1 cellular context compared by ENCODE assay signal in genomic region chr7:116211913-116212596, GRCh38.
A peak's percentile ranks its signal among the peaks of the same experiment; 100 is the strongest.
TF ChIP-seq lines count a peak whose summit lies in the region.

No MANE protein-coding gene starts in this region.

TF ChIP-seq in K562, 482 proteins besides CTCF, POLR2A, EP300 and RAD21 (continued from another document and continues in another):
- peak in 1 of 2 experiments; percentile 14 for TF ChIP-seq AFF1 (IDR thresholded peaks at IDR 0.05; ENCODE audit: low read depth in 1 of 2, partially characterized antibody in 2 of 2)
- TF ChIP-seq PHB2 (IDR thresholded peaks at IDR 0.05; ENCODE audit: low read depth) = no peak
- TF ChIP-seq ELK1 (CRISPR knock-in tag; IDR thresholded peaks at IDR 0.05) = no peak
- TF ChIP-seq SIN3B (IDR thresholded peaks at IDR 0.05; ENCODE audit: low read depth) = no peak
- no peak for TF ChIP-seq NR2C2 (CRISPR knock-in tag; IDR thresholded peaks at IDR 0.05)
- no peak for TF ChIP-seq NR2C2 (tag; IDR thresholded peaks at IDR 0.05)
- TF ChIP-seq DNMT1 (IDR thresholded peaks at IDR 0.05) = no peak
- peak in 1 of 2 experiments; percentile 9; a peak in 2 of 4 replicates for TF ChIP-seq ZNF318 (IDR thresholded peaks at IDR 0.05; ENCODE audit: borderline replicate concordance in 1 of 2, low read depth in 1 of 2)
- no peak for TF ChIP-seq NCOA4 (IDR thresholded peaks at IDR 0.05; ENCODE audit: partially characterized antibody)
- TF ChIP-seq CBX1 (IDR thresholded peaks at IDR 0.05; ENCODE audit: low read depth) = no peak
- no peak for TF ChIP-seq POLR3G (IDR thresholded peaks at IDR 0.05; ENCODE audit: extremely low read depth, insufficient read length, insufficient replicate concordance)
- TF ChIP-seq TFAM (CRISPR knock-in tag; conservative IDR thresholded peaks at IDR 0.05) = no peak
- TF ChIP-seq CHCHD3 (CRISPR knock-in tag; IDR thresholded peaks at IDR 0.05) = no peak
- TF ChIP-seq SUPT5H (IDR thresholded peaks at IDR 0.05) = no peak
- no peak for TF ChIP-seq MCM7 (IDR thresholded peaks at IDR 0.05)
- TF ChIP-seq TSHZ1 (CRISPR knock-in tag; IDR thresholded peaks at IDR 0.05) = no peak
- no peak for TF ChIP-seq ZBTB17 (CRISPR knock-in tag; IDR thresholded peaks at IDR 0.05)
- TF ChIP-seq ZBTB12 (CRISPR knock-in tag; IDR thresholded peaks at IDR 0.05) = no peak
- peak; percentile 71 for TF ChIP-seq PKNOX1 (IDR thresholded peaks at IDR 0.05)
- 0 out of 2 replicates have a peak, but pooled peaks have one; percentile 15 for TF ChIP-seq FOXM1 (IDR thresholded peaks at IDR 0.05; ENCODE audit: low read depth)
- TF ChIP-seq FOXM1 (CRISPR knock-in tag; IDR thresholded peaks at IDR 0.05; ENCODE audit: low read depth) = no peak
- TF ChIP-seq ZNF212 (CRISPR knock-in tag; IDR thresholded peaks at IDR 0.05) = no peak
- TF ChIP-seq MAFK (IDR thresholded peaks at IDR 0.05; ENCODE audit: low read length) = no peak; the same call in 1 of the 2 replicates
- TF ChIP-seq THRAP3 (IDR thresholded peaks at IDR 0.05; ENCODE audit: borderline replicate concordance) = peak; percentile 15; the same call in 1 of the 2 replicates
- TF ChIP-seq MLX (CRISPR knock-in tag; conservative IDR thresholded peaks at IDR 0.05) = no peak
- TF ChIP-seq ZNF408 (CRISPR knock-in tag; IDR thresholded peaks at IDR 0.05; ENCODE audit: low read depth) = no peak
- TF ChIP-seq ZEB2 (IDR thresholded peaks at IDR 0.05) = 0 out of 2 replicates have a peak, but pooled peaks have one; percentile 34
- peak; percentile 70 for TF ChIP-seq SOX6 (IDR thresholded peaks at IDR 0.05)
- no peak for TF ChIP-seq CCNT2 (IDR thresholded peaks at IDR 0.05; ENCODE audit: borderline replicate concordance, extremely low read depth, insufficient read length, low read depth, low read length)
- no peak; the same call in 1 of the 2 replicates for TF ChIP-seq FOSL1 (tag; conservative IDR thresholded peaks at IDR 0.05)
- TF ChIP-seq NEUROD1 (IDR thresholded peaks at IDR 0.05; ENCODE audit: borderline replicate concordance, low read depth, low read length, partially characterized antibody) = peak; percentile 51
- no peak for TF ChIP-seq NELFE (IDR thresholded peaks at IDR 0.05; ENCODE audit: insufficient read depth, insufficient read length)
- TF ChIP-seq DPF2 (IDR thresholded peaks at IDR 0.05) = peak; percentile 77
- no peak for TF ChIP-seq MEF2A (IDR thresholded peaks at IDR 0.05; ENCODE audit: control insufficient read depth, low read depth, low read length)
- no peak for TF ChIP-seq ZNF175 (CRISPR knock-in tag; IDR thresholded peaks at IDR 0.05; ENCODE audit: low read depth)
- TF ChIP-seq ZNF644 (tag; IDR thresholded peaks at IDR 0.05; ENCODE audit: low read depth) = no peak
- TF ChIP-seq ESRRA (IDR thresholded peaks at IDR 0.05; ENCODE audit: borderline replicate concordance, low read depth) = no peak
- TF ChIP-seq PHB (CRISPR knock-in tag; IDR thresholded peaks at IDR 0.05) = no peak
- TF ChIP-seq HBP1 (CRISPR knock-in tag; IDR thresholded peaks at IDR 0.05) = no peak
